In the genomic region with DNA sequence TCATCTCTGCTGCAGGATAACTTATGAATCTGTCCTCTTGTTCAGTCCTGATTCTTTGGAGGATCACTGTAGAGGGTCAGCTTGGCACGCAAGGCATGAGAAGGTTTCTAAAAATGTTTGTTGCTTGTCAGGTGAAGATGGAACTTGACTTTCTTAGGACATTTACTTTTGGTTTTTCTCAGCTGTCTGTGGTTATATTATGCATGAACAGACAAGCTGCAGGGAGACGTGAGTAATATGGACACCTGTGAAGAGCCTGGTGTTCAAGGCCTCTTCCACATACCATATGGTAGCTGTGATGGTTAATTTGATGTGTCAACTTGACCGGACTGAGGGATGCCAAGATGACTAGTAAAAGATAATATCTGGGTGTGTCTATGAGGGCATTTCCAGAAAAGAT, we compare ENCODE assay signal across 1 cellular context.
A peak's percentile ranks its signal among the peaks of the same experiment; 100 is the strongest.
TF ChIP-seq lines count a peak whose summit lies in the region.

No MANE protein-coding gene starts in this region.

TF ChIP-seq in GM12878, 131 proteins besides CTCF, POLR2A, EP300 and RAD21:
- TF ChIP-seq RUNX3 (IDR thresholded peaks at IDR 0.05; ENCODE audit: low read length), result peak; percentile 38; the same call in 1 of the 2 replicates
- no peak for TF ChIP-seq NFIC (IDR thresholded peaks at IDR 0.05; ENCODE audit: low read depth, low read length)
